In the genomic region with DNA sequence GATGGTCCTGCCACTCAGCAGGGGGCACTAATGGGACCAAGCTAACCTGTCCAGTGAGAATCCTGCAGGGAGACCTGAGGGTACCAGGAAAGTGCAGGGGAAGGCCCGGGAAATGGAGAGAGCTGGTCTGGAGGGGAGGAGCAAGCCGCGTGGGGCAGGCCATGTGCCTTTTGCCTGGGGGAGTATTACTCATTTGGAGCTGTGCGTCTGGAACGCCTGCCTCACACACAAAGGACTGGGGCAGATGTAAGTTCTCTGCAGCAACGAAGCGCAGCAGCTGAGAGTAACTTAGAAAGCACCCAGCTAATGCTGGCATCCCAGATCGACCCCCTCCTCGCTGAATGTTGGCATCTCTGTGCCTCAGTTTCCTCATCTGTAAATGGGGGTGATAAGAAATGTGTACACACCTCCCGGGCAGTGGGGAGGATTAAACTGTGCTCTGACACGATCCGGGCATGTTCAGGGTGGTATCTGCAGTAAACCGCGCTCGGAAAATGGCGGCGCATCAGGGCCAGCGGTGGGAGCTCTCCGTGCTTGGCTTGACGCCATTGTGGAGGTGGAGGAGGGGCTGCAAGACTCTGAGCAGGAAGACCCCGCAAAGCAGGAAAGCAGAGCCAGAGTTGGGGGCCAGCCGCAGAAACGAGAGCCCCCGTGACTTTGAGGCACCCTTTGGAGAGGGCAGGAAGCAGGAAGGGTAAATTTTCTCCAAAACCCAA, we compare ENCODE assay signal across 15 cellular contexts.
"Had no signal": no experiment of that assay in that cellular context is flagged by ENCODE, and none has a peak within 500 bp of the region (broad histone marks: within the 10 kb centered on the region; RNA-seq: fewer than 3 reads in every experiment).

No MANE protein-coding gene starts in this region.

- H3K36me3 ChIP-seq: ovary, right lobe of liver, stomach, upper lobe of left lung had no signal

- H3K9me3 ChIP-seq: ovary, right lobe of liver, stomach had no signal

- DNase-seq: activated CD4-positive, alpha-beta memory T cell treated with anti-CD3 and anti-CD28 coated beads for 36 hours; activated CD4-positive, alpha-beta T cell treated with anti-CD3 and anti-CD28 coated beads for 36 hours; activated T-cell treated with anti-CD3 and anti-CD28 coated beads for 4 hours; caudate nucleus; immature natural killer cell; left cardiac atrium; mesendoderm; naive thymus-derived CD8-positive, alpha-beta T cell; ovary; right lobe of liver; small intestine; stimulated activated CD4-positive, alpha-beta T cell treated with anti-CD3 and anti-CD28 coated beads, Interleukin-15, amount 100 ng/mL, for 24 hours; stimulated activated CD4-positive, alpha-beta T cell treated with anti-CD3 and anti-CD28 coated beads, Interleukin-4, amount 100 ng/mL, for 1 hour; stomach; upper lobe of left lung had no signal

- H3K27me3 ChIP-seq: ovary, right lobe of liver, upper lobe of left lung had no signal

- ATAC-seq: activated CD4-positive, alpha-beta T cell treated with anti-CD3 and anti-CD28 coated beads for 36 hours; left cardiac atrium; naive thymus-derived CD8-positive, alpha-beta T cell; right lobe of liver had no signal

- H3K4me1 ChIP-seq: right lobe of liver, stomach, upper lobe of left lung had no signal

- H3K4me3 ChIP-seq: ovary, right lobe of liver, stomach, upper lobe of left lung had no signal

- H3K27ac ChIP-seq: ovary, right lobe of liver, stomach, upper lobe of left lung had no signal
